Comparison of ENCODE assay signal across 18 cellular contexts in the genomic region with DNA sequence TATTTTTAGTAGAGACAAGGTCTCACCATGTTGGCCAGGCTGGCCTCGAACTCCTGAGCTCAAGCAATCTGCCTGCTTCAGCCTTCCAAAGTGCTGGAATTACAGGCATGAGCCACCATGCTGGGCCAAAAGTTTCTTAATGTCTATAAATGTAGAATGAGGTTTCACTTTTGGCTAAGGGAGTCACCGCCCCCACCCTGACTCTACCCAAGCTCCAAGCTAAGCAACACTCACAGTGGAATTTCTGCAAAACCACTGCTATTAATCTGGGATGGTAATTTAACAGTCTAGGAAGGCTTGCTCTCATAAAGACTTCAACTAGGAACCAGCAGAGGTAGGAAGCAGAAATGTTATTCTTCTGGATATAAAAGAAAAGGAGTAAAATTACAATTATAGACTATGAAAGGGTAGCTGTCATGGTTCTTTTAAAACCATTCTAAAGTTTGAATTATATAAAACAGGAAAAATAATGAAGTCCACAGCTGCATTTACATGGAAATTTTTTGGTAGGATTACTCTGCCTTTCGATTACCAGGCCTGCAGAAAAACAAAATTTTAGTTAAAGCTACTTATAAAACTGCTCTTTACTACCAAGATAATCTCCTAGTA.
"Had no signal": no experiment of that assay in that cellular context is flagged by ENCODE, and none has a peak within 500 bp of the region (broad histone marks: within the 10 kb centered on the region; RNA-seq: fewer than 3 reads in every experiment).

No MANE protein-coding gene starts in this region.

- H3K4me3 Mint-ChIP-seq: activated B cell treated with CpG ODN at 0.5 μM for 24 hours; activated naive CD8-positive, alpha-beta T cell treated with anti-CD3 and anti-CD28 coated beads, Interleukin-2, amount 10 ng/mL, durations not matched to agents 7 days and 5 days; memory B cell; nephron; stimulated activated naive CD8-positive, alpha-beta T cell treated with anti-CD3 and anti-CD28 coated beads, Interleukin-15, amount 100 ng/mL, for 72 hours had no signal

- H3K4me3 ChIP-seq: ascending aorta, colonic mucosa, esophagus squamous epithelium, left ventricle myocardium inferior, right lobe of liver, testis, upper lobe of right lung had no signal

- H3K27me3 Mint-ChIP-seq: activated B cell treated with CpG ODN at 0.5 μM for 24 hours; activated naive CD8-positive, alpha-beta T cell treated with anti-CD3 and anti-CD28 coated beads, Interleukin-2, amount 10 ng/mL, durations not matched to agents 7 days and 5 days; memory B cell; stimulated activated naive CD8-positive, alpha-beta T cell treated with anti-CD3 and anti-CD28 coated beads, Interleukin-15, amount 100 ng/mL, for 72 hours had no signal

- H3K27me3 ChIP-seq: ascending aorta, colonic mucosa, esophagus squamous epithelium, right lobe of liver, testis, upper lobe of right lung had no signal

- H3K9me3 ChIP-seq: ascending aorta, colonic mucosa, esophagus squamous epithelium, right lobe of liver, testis, upper lobe of right lung had no signal

- H3K9me3 Mint-ChIP-seq: activated B cell treated with CpG ODN at 0.5 μM for 24 hours had no signal

- H3K27ac Mint-ChIP-seq: activated B cell treated with CpG ODN at 0.5 μM for 24 hours, memory B cell, progenitor cell of endocrine pancreas had no signal

- DNase-seq: activated B cell treated with CpG ODN at 0.5 μM for 24 hours; activated gamma-delta T cell; activated naive CD8-positive, alpha-beta T cell treated with anti-CD3 and anti-CD28 coated beads, Interleukin-2, amount 10 ng/mL, durations not matched to agents 7 days and 5 days; activated T-cell treated with anti-CD3 and anti-CD28 coated beads, Interleukin-2, amount 50 U/mL, for 1 hour; caudate nucleus; colonic mucosa; esophagus squamous epithelium; left ventricle myocardium inferior; occipital lobe; right lobe of liver; stimulated activated CD4-positive, alpha-beta T cell treated with anti-CD3 and anti-CD28 coated beads, Interleukin-2, amount 100 ng/mL, for 48 hours; stimulated activated naive CD8-positive, alpha-beta T cell treated with anti-CD3 and anti-CD28 coated beads, Interleukin-15, amount 100 ng/mL, for 72 hours; testis; upper lobe of right lung had no signal

- H3K4me1 ChIP-seq: colonic mucosa, esophagus squamous epithelium, testis, upper lobe of right lung had no signal

- H3K36me3 ChIP-seq: colonic mucosa had no signal

- H3K27ac ChIP-seq: ascending aorta, colonic mucosa, esophagus squamous epithelium, left ventricle myocardium inferior, right lobe of liver, testis, upper lobe of right lung had no signal
